Comparison of ENCODE assay signal across 15 cellular contexts in genomic region chr3:37148208-37148607, GRCh38. TPM values are rescaled to one million over a fixed set of nuclear protein-coding genes. Genes with fewer than 3 reads are reported as not detected.
A peak's percentile ranks its signal among the peaks of the same experiment; 100 is the strongest.
DNase-seq lines count a peak whose midpoint lies in the region; ATAC-seq and TF ChIP-seq lines count a peak whose summit lies in the region.
"Had no signal": no experiment of that assay in that cellular context is flagged by ENCODE, and none has a peak within 500 bp of the region (broad histone marks: within the 10 kb centered on the region; RNA-seq: fewer than 3 reads in every experiment).

No MANE protein-coding gene starts in this region.

- WGBS in psoas muscle, 3 donors = 30 to 53% (median 36%) methylated on average over 3 of the region's 3 CpGs

- H3K4me1 ChIP-seq in SJCRH30 (peaks cover 6% of the 10 kb centered on the region; the same call in 1 of the 2 replicates), psoas muscle (peaks cover 54% of the 10 kb centered on the region), osteoblast (ENCODE audit: insufficient read depth, low read length) (no peaks in the 10 kb centered on the region)
- H3K4me1 ChIP-seq: Caco-2 had no signal

- intact Hi-C loops in psoas muscle (cut with DNase I) = no loop called here

- ATAC-seq in left lobe of liver (peak; percentile 49), psoas muscle (peak in 3 of 4 donors; percentile 52 to 60 (median 55)), HG03378 (IDR thresholded peaks at IDR 0.05; ENCODE audit: unreplicated experiment) (no peak)

- no peaks in the 10 kb centered on the region for H4K20me1 ChIP-seq in osteoblast (ENCODE audit: insufficient read depth, low read length)

- no peak overlapping the region for H2AFZ ChIP-seq in osteoblast (ENCODE audit: low read length)

- TF ChIP-seq CTCF in psoas muscle (IDR thresholded peaks at IDR 0.05) (no peak), osteoblast (IDR thresholded peaks at IDR 0.05; ENCODE audit: extremely low read depth, low read depth, low read length) (no peak)

- H3K4me3 ChIP-seq in SJCRH30 (no peak overlapping the region), psoas muscle (no peak overlapping the region), osteoblast (ENCODE audit: insufficient read depth, low read length) (no peak overlapping the region)

- H3K4me2 ChIP-seq in osteoblast (ENCODE audit: insufficient read depth, low read length) = no peak overlapping the region

- peaks cover 80% of the 10 kb centered on the region for H3K79me2 ChIP-seq in osteoblast (ENCODE audit: insufficient read depth, low read length)

- H3K27ac ChIP-seq in SJCRH30 = no peak overlapping the region
- H3K27ac ChIP-seq in psoas muscle = peak overlapping the region; percentile 39
- H3K27ac ChIP-seq in osteoblast (ENCODE audit: low read depth, low read length) = no peak overlapping the region
- H3K27ac ChIP-seq: 22Rv1 had no signal

- H3K9me3 ChIP-seq in SJCRH30 (replicated peaks) = no peaks in the 10 kb centered on the region
- no peaks in the 10 kb centered on the region for H3K9me3 ChIP-seq in psoas muscle
- no peaks in the 10 kb centered on the region for H3K9me3 ChIP-seq in osteoblast (ENCODE audit: low read depth, low read length)
- H3K9me3 ChIP-seq: Caco-2 had no signal

- H3K27me3 ChIP-seq in SJCRH30 (no peaks in the 10 kb centered on the region), psoas muscle (ENCODE audit: insufficient read depth in 3 of 3, low read length in 2 of 3) (no peaks in the 10 kb centered on the region), osteoblast (ENCODE audit: insufficient read depth, low read length) (no peaks in the 10 kb centered on the region)

- peak; percentile 4 for DNase-seq in NCI-H1105 treated with DMSO at 0.1 percent for 48 hours (lab: John Stamatoyannopoulos, UW)
- no peak for DNase-seq in NCI-H1105 (lab: John Stamatoyannopoulos, UW)
- DNase-seq in SJCRH30 = peak; percentile 2 to 47
- DNase-seq in left lobe of liver (ENCODE audit: low spot score) = no peak
- DNase-seq in psoas muscle = no peak
- no peak for DNase-seq in osteoblast (ENCODE audit: insufficient read length, low spot score, missing footprints)
- no peak for DNase-seq in OCI-M1 (lab: John Stamatoyannopoulos, UW)
- DNase-seq: Caco-2; CD8-positive, alpha-beta memory T cell; DND-41; GDM1; GOT3; H9 had no signal

- peaks cover 3% of the 10 kb centered on the region for H3K36me3 ChIP-seq in SJCRH30
- H3K36me3 ChIP-seq in psoas muscle (ENCODE audit: insufficient read depth in 1 of 2, low read depth in 1 of 2) = peaks cover 0 to 33% of the 10 kb centered on the region in 2 donors
- H3K36me3 ChIP-seq in osteoblast (ENCODE audit: insufficient read depth, low read length) = peaks cover 28% of the 10 kb centered on the region

RNA-seq across cellular contexts. Expression of gene LRRFIP2, which starts 26.2 kb away (rescaled TPM):
- 29.1 and 34.5 TPM in 2 replicates for total RNA-seq in SJCRH30 (2014; rRNA removed; shearing (Covaris generic))
- total RNA-seq in left lobe of liver = 34.7 TPM
- 100 to 1,000 TPM; 124 to 163 (median 138) TPM for total RNA-seq in psoas muscle
- polyA plus RNA-seq in psoas muscle = 100 to 1,000 TPM in 1 of 3 donors, 10 to 100 TPM in 2; 35.7 to 135 (median 75.1) TPM
- 45.1 and 71.3 TPM in 2 replicates for total RNA-seq in osteoblast

Comparison
In these comparisons a context has a peak if more than half of its experiments do, and no peak if none do; other contexts are left out.
1. DNase-seq: peak in NCI-H1105 treated with DMSO at 0.1 percent for 48 hours (single experiment) and SJCRH30 (2 of 2); none in NCI-H1105 (single experiment), left lobe of liver (single experiment), psoas muscle (0 of 2), osteoblast (single experiment) and OCI-M1 (single experiment).